Comparison of ENCODE assay signal across 10 cellular contexts in genomic region chr13:36298535-36299068, GRCh38. TPM values are rescaled to one million over a fixed set of nuclear protein-coding genes. Genes with fewer than 3 reads are reported as not detected.
A peak's percentile ranks its signal among the peaks of the same experiment; 100 is the strongest.
DNase-seq lines count a peak whose midpoint lies in the region; ATAC-seq and TF ChIP-seq lines count a peak whose summit lies in the region.
"Had no signal": no experiment of that assay in that cellular context is flagged by ENCODE, and none has a peak within 500 bp of the region (broad histone marks: within the 10 kb centered on the region; RNA-seq: fewer than 3 reads in every experiment).

No MANE protein-coding gene starts in this region.

- peaks cover 0 to 2% (median 0%) of the 10 kb centered on the region in 3 donors for H3K9me3 Mint-ChIP-seq in IgD-negative memory B cell
- peaks cover 0 to 2% (median 0%) of the 10 kb centered on the region in 9 donors for H3K9me3 Mint-ChIP-seq in naive thymus-derived CD8-positive, alpha-beta T cell

- peaks cover 3% of the 10 kb centered on the region for H3K36me3 Mint-ChIP-seq in IgD-negative memory B cell
- H3K36me3 Mint-ChIP-seq in naive thymus-derived CD8-positive, alpha-beta T cell, result peaks cover 0 to 7% (median 0%) of the 10 kb centered on the region in 3 donors

- TF ChIP-seq CTCF in AG10803 (conservative IDR thresholded peaks at IDR 0.05; ENCODE audit: low read length), result no peak

- no peak for ATAC-seq in naive thymus-derived CD8-positive, alpha-beta T cell
- no peak for ATAC-seq in GM19463 (IDR thresholded peaks at IDR 0.05; ENCODE audit: unreplicated experiment)

- H3K27me3 Mint-ChIP-seq in IgD-negative memory B cell, result peaks cover 26% of the 10 kb centered on the region
- H3K27me3 Mint-ChIP-seq in naive thymus-derived CD8-positive, alpha-beta T cell, result peaks cover 14 to 28% (median 26%) of the 10 kb centered on the region in 5 donors

- POLR2A ChIA-PET in naive thymus-derived CD8-positive, alpha-beta T cell (lab: Charles Lee), result no interaction called here

- no peak for DNase-seq in AG10803 (ENCODE audit: low read depth)
- peak; percentile 59 for DNase-seq in ecto neural progenitor cell (ENCODE audit: low spot score)
- DNase-seq in naive thymus-derived CD8-positive, alpha-beta T cell, result no peak
- DNase-seq in NCI-H1417 (lab: John Stamatoyannopoulos, UW), result no peak
- DNase-seq in ureter (ENCODE audit: low spot score), result no peak
- no peak for DNase-seq in SKM-1 treated with dmso at 0.1 percent for 144 hours (lab: John Stamatoyannopoulos, UW; ENCODE audit: unreplicated experiment)
- DNase-seq: DND-41, NCI-H524 treated with DMSO at 0.1 percent for 48 hours had no signal

- peaks cover 1 to 11% (median 4%) of the 10 kb centered on the region in 3 donors for H3K4me1 Mint-ChIP-seq in IgD-negative memory B cell
- H3K4me1 Mint-ChIP-seq in naive thymus-derived CD8-positive, alpha-beta T cell, result peaks cover 8 to 22% (median 14%) of the 10 kb centered on the region in 4 donors

- H3K4me3 ChIP-seq in AG10803 (ENCODE audit: low read length), result peak overlapping the region; percentile 76

- peak overlapping the region in 3 of 4 donors; percentile 86 to 94 (median 90) for H3K4me3 Mint-ChIP-seq in IgD-negative memory B cell
- H3K4me3 Mint-ChIP-seq in naive thymus-derived CD8-positive, alpha-beta T cell, result peak overlapping the region; percentile 81 to 91 (median 88)

- H3K27ac Mint-ChIP-seq in IgD-negative memory B cell, result no peak overlapping the region
- peak overlapping the region in 2 of 10 donors; percentile 51 to 56 for H3K27ac Mint-ChIP-seq in naive thymus-derived CD8-positive, alpha-beta T cell

RNA-seq across cellular contexts. Expression of gene CCDC169, which starts 1.0 kb away (rescaled TPM):
- polyA plus RNA-seq in IgD-negative memory B cell, result not detected
- not detected for total RNA-seq in naive thymus-derived CD8-positive, alpha-beta T cell
- under 1 TPM in 1 of 3 donors, not detected in 2; 0.12 TPM for polyA plus RNA-seq in naive thymus-derived CD8-positive, alpha-beta T cell
- total RNA-seq in ureter, result 17.8 TPM

RNA-seq across cellular contexts. Expression of gene SPART, which starts 47.6 kb away (rescaled TPM):
- 17.9 TPM for polyA plus RNA-seq in IgD-negative memory B cell
- total RNA-seq in naive thymus-derived CD8-positive, alpha-beta T cell, result 10 to 100 TPM; 57.7 to 67.6 TPM
- polyA plus RNA-seq in naive thymus-derived CD8-positive, alpha-beta T cell, result 10 to 100 TPM; 23.1 to 44.3 (median 32.4) TPM
- 89.2 TPM for total RNA-seq in ureter

Comparison
In these comparisons a context has a peak if more than half of its experiments do, and no peak if none do; other contexts are left out.
1. RNA of gene CCDC169, which starts 1.0 kb away (total RNA-seq): 17.8 TPM in ureter (single experiment); not detected in naive thymus-derived CD8-positive, alpha-beta T cell; every median in the first group is over 10 times any median in the second.